2 cellular contexts compared by ENCODE assay signal in genomic region chr14:95307402-95308041, GRCh38.
TF ChIP-seq lines count a peak whose summit lies in the region.

No MANE protein-coding gene starts in this region.

TF ChIP-seq in H1, 55 proteins besides CTCF, POLR2A, EP300 and RAD21:
- TF ChIP-seq HDAC6 (IDR thresholded peaks at IDR 0.05; ENCODE audit: low read depth, low read length), result no peak
- no peak for TF ChIP-seq NRF1 (IDR thresholded peaks at IDR 0.05; ENCODE audit: low read depth, low read length)
- TF ChIP-seq CEBPB (IDR thresholded peaks at IDR 0.05; ENCODE audit: low read depth, low read length), result no peak
- TF ChIP-seq TBP (IDR thresholded peaks at IDR 0.05; ENCODE audit: low read depth, low read length), result no peak
- TF ChIP-seq CHD7 (IDR thresholded peaks at IDR 0.05; ENCODE audit: insufficient replicate concordance, low read length), result no peak
- TF ChIP-seq POLR2AphosphoS5 (IDR thresholded peaks at IDR 0.05; ENCODE audit: low read depth, low read length), result no peak
- no peak for TF ChIP-seq EGR1 (IDR thresholded peaks at IDR 0.05; ENCODE audit: borderline replicate concordance, low read depth, low read length)
TF ChIP-seq in H1: peak in this region for 0.

TF ChIP-seq in liver, 16 proteins besides CTCF, POLR2A, EP300 and RAD21:
- TF ChIP-seq HNF4G (IDR thresholded peaks at IDR 0.05) (peak; percentile 51), FOXA2 (IDR thresholded peaks at IDR 0.05) (peak; percentile 74), HNF4A (conservative IDR thresholded peaks at IDR 0.05) (peak; percentile 91 to 99), RXRA (IDR thresholded peaks at IDR 0.05) (peak; percentile 98 to 100), YY1 (IDR thresholded peaks at IDR 0.05) (peak; percentile 78), SP1 (IDR thresholded peaks at IDR 0.05) (peak; percentile 95), JUND (IDR thresholded peaks at IDR 0.05) (peak; percentile 95 to 96), MAX (IDR thresholded peaks at IDR 0.05) (peak; percentile 97), TAF1 (conservative IDR thresholded peaks at IDR 0.05) (peak; percentile 78), ATF3 (IDR thresholded peaks at IDR 0.05) (peak; percentile 75), GABPA (IDR thresholded peaks at IDR 0.05 in 1 of 2, conservative IDR thresholded peaks at IDR 0.05 in 1 of 2) (peak in 1 of 2 donors; percentile 57), EGR1 (IDR thresholded peaks at IDR 0.05; ENCODE audit: low read depth in 2 of 2) (peak in 1 of 2 donors; percentile 88), FOXA1 (IDR thresholded peaks at IDR 0.05) (peak; percentile 87), NR2F2 (IDR thresholded peaks at IDR 0.05) (peak; percentile 77)
- TF ChIP-seq, protein P1, sequence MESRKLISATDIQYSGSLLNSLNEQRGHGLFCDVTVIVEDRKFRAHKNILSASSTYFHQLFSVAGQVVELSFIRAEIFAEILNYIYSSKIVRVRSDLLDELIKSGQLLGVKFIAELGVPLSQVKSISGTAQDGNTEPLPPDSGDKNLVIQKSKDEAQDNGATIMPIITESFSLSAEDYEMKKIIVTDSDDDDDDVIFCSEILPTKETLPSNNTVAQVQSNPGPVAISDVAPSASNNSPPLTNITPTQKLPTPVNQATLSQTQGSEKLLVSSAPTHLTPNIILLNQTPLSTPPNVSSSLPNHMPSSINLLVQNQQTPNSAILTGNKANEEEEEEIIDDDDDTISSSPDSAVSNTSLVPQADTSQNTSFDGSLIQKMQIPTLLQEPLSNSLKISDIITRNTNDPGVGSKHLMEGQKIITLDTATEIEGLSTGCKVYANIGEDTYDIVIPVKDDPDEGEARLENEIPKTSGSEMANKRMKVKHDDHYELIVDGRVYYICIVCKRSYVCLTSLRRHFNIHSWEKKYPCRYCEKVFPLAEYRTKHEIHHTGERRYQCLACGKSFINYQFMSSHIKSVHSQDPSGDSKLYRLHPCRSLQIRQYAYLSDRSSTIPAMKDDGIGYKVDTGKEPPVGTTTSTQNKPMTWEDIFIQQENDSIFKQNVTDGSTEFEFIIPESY (IDR thresholded peaks at IDR 0.05), result peak; percentile 94
- TF ChIP-seq, protein P2, sequence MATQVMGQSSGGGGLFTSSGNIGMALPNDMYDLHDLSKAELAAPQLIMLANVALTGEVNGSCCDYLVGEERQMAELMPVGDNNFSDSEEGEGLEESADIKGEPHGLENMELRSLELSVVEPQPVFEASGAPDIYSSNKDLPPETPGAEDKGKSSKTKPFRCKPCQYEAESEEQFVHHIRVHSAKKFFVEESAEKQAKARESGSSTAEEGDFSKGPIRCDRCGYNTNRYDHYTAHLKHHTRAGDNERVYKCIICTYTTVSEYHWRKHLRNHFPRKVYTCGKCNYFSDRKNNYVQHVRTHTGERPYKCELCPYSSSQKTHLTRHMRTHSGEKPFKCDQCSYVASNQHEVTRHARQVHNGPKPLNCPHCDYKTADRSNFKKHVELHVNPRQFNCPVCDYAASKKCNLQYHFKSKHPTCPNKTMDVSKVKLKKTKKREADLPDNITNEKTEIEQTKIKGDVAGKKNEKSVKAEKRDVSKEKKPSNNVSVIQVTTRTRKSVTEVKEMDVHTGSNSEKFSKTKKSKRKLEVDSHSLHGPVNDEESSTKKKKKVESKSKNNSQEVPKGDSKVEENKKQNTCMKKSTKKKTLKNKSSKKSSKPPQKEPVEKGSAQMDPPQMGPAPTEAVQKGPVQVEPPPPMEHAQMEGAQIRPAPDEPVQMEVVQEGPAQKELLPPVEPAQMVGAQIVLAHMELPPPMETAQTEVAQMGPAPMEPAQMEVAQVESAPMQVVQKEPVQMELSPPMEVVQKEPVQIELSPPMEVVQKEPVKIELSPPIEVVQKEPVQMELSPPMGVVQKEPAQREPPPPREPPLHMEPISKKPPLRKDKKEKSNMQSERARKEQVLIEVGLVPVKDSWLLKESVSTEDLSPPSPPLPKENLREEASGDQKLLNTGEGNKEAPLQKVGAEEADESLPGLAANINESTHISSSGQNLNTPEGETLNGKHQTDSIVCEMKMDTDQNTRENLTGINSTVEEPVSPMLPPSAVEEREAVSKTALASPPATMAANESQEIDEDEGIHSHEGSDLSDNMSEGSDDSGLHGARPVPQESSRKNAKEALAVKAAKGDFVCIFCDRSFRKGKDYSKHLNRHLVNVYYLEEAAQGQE (IDR thresholded peaks at IDR 0.05), result peak; percentile 75
